In the genomic region with DNA sequence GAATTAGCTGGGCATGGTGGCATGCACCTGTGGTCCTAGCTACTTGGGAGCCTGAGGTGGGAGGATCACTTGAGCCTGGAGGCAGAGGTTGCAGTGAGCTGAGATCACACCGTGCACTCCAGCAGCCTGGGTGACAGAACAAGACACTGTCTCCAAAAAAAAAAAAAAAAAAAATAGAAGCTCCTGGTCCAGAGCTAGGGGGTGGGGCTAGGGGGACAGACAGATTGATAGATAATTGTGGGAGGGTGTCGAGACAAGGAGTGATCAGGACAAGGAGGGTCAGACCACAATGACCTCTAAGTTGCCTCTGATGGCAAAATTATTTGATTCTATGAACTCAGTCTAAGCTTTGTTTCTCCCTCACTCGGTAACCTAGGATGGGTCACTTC, we compare ENCODE assay signal across 18 cellular contexts. TPM values are rescaled to one million over a fixed set of nuclear protein-coding genes. Genes with fewer than 3 reads are reported as not detected.
DNase-seq lines count a peak whose midpoint lies in the region; ATAC-seq and TF ChIP-seq lines count a peak whose summit lies in the region.
"Had no signal": no experiment of that assay in that cellular context is flagged by ENCODE, and none has a peak within 500 bp of the region (broad histone marks: within the 10 kb centered on the region; RNA-seq: fewer than 3 reads in every experiment).

No MANE protein-coding gene starts in this region.

- no peak for TF ChIP-seq CTCF in gastrocnemius medialis (IDR thresholded peaks at IDR 0.05 in 4 of 5, conservative IDR thresholded peaks at IDR 0.05 in 1 of 5)

- no peaks in the 10 kb centered on the region for H3K27me3 Mint-ChIP-seq in activated naive CD8-positive, alpha-beta T cell
- no peaks in the 10 kb centered on the region for H3K27me3 Mint-ChIP-seq in activated naive CD8-positive, alpha-beta T cell treated with anti-CD3 and anti-CD28 coated beads, Interleukin-2, amount 50 U/mL, for 24 hours
- no peaks in the 10 kb centered on the region for H3K27me3 Mint-ChIP-seq in CD8-positive, alpha-beta memory T cell
- no peaks in the 10 kb centered on the region for H3K27me3 Mint-ChIP-seq in T-helper 17 cell
- H3K27me3 Mint-ChIP-seq in naive thymus-derived CD8-positive, alpha-beta T cell = no peaks in the 10 kb centered on the region

- peak overlapping the region; percentile 85 for H3K27ac Mint-ChIP-seq in activated naive CD8-positive, alpha-beta T cell
- no peak overlapping the region for H3K27ac Mint-ChIP-seq in activated naive CD8-positive, alpha-beta T cell treated with anti-CD3 and anti-CD28 coated beads, Interleukin-2, amount 50 U/mL, for 24 hours
- H3K27ac Mint-ChIP-seq in CD8-positive, alpha-beta memory T cell = peak overlapping the region in 2 of 8 donors; percentile 10 to 86
- H3K27ac Mint-ChIP-seq in T-helper 17 cell = peak overlapping the region; percentile 85
- peak overlapping the region in 9 of 10 donors; percentile 41 to 92 (median 82) for H3K27ac Mint-ChIP-seq in naive thymus-derived CD8-positive, alpha-beta T cell
- H3K27ac Mint-ChIP-seq: GM23338 had no signal

- peaks cover 74% of the 10 kb centered on the region for H3K4me1 Mint-ChIP-seq in activated naive CD8-positive, alpha-beta T cell (ENCODE audit: low read depth)
- H3K4me1 Mint-ChIP-seq in activated naive CD8-positive, alpha-beta T cell treated with anti-CD3 and anti-CD28 coated beads, Interleukin-2, amount 50 U/mL, for 24 hours = peaks cover 73% of the 10 kb centered on the region
- peaks cover 44 to 68% (median 63%) of the 10 kb centered on the region in 3 donors for H3K4me1 Mint-ChIP-seq in CD8-positive, alpha-beta memory T cell
- H3K4me1 Mint-ChIP-seq in T-helper 17 cell = peaks cover 43% of the 10 kb centered on the region
- H3K4me1 Mint-ChIP-seq in naive thymus-derived CD8-positive, alpha-beta T cell = peaks cover 32 to 79% (median 69%) of the 10 kb centered on the region in 4 donors

- TF ChIP-seq POLR2A in gastrocnemius medialis (IDR thresholded peaks at IDR 0.05) = no peak

- H3K36me3 ChIP-seq in CD8-positive, alpha-beta memory T cell (ENCODE audit: insufficient read depth, low read length) = no peaks in the 10 kb centered on the region
- H3K36me3 ChIP-seq in gastrocnemius medialis = no peaks in the 10 kb centered on the region

- intact Hi-C loops in gastrocnemius medialis (cut with DNase I; ENCODE audit: low total_unique reads) = no loop called here

- H3K27me3 ChIP-seq in CD8-positive, alpha-beta memory T cell (ENCODE audit: insufficient read depth, low read length, poor library complexity, severe bottlenecking) = no peaks in the 10 kb centered on the region
- H3K27me3 ChIP-seq in gastrocnemius medialis = peaks cover 0 to 6% (median 1%) of the 10 kb centered on the region in 3 donors

- no peak overlapping the region for H3K27ac ChIP-seq in CD8-positive, alpha-beta memory T cell (ENCODE audit: low read depth, low read length)
- H3K27ac ChIP-seq in gastrocnemius medialis = no peak overlapping the region

- no peaks in the 10 kb centered on the region for H3K9me3 Mint-ChIP-seq in activated naive CD8-positive, alpha-beta T cell (ENCODE audit: low read depth)
- H3K9me3 Mint-ChIP-seq in activated naive CD8-positive, alpha-beta T cell treated with anti-CD3 and anti-CD28 coated beads, Interleukin-2, amount 50 U/mL, for 24 hours = no peaks in the 10 kb centered on the region
- no peaks in the 10 kb centered on the region for H3K9me3 Mint-ChIP-seq in CD8-positive, alpha-beta memory T cell
- H3K9me3 Mint-ChIP-seq in naive thymus-derived CD8-positive, alpha-beta T cell = no peaks in the 10 kb centered on the region
- H3K9me3 Mint-ChIP-seq: GM23338 had no signal

- no peak overlapping the region for H3K4me3 ChIP-seq in CD8-positive, alpha-beta memory T cell (ENCODE audit: low read length)
- H3K4me3 ChIP-seq in gastrocnemius medialis = no peak overlapping the region
- H3K4me3 ChIP-seq: GM23338 had no signal

- H3K9me3 ChIP-seq in CD8-positive, alpha-beta memory T cell (ENCODE audit: low read length) = no peaks in the 10 kb centered on the region
- H3K9me3 ChIP-seq in T-helper 17 cell (ENCODE audit: control insufficient read depth, low read length, poor library complexity, severe bottlenecking) = no peaks in the 10 kb centered on the region
- no peaks in the 10 kb centered on the region for H3K9me3 ChIP-seq in gastrocnemius medialis

- H3K4me3 Mint-ChIP-seq in activated naive CD8-positive, alpha-beta T cell = peak overlapping the region; percentile 52
- H3K4me3 Mint-ChIP-seq in activated naive CD8-positive, alpha-beta T cell treated with anti-CD3 and anti-CD28 coated beads, Interleukin-2, amount 50 U/mL, for 24 hours = no peak overlapping the region
- H3K4me3 Mint-ChIP-seq in CD8-positive, alpha-beta memory T cell = peak overlapping the region in 5 of 7 donors; percentile 20 to 53 (median 38)
- H3K4me3 Mint-ChIP-seq in T-helper 17 cell = no peak overlapping the region
- peak overlapping the region in 9 of 10 donors; percentile 24 to 73 (median 60) for H3K4me3 Mint-ChIP-seq in naive thymus-derived CD8-positive, alpha-beta T cell
- H3K4me3 Mint-ChIP-seq: GM23338 had no signal

- peaks cover 64% of the 10 kb centered on the region for H3K4me1 ChIP-seq in CD8-positive, alpha-beta memory T cell (ENCODE audit: insufficient read depth, low read length)
- H3K4me1 ChIP-seq in gastrocnemius medialis = no peaks in the 10 kb centered on the region

- H3K36me3 Mint-ChIP-seq in activated naive CD8-positive, alpha-beta T cell = no peaks in the 10 kb centered on the region
- H3K36me3 Mint-ChIP-seq in activated naive CD8-positive, alpha-beta T cell treated with anti-CD3 and anti-CD28 coated beads, Interleukin-2, amount 50 U/mL, for 24 hours (ENCODE audit: low read depth) = no peaks in the 10 kb centered on the region
- peaks cover 0 to 4% (median 0%) of the 10 kb centered on the region in 3 donors for H3K36me3 Mint-ChIP-seq in CD8-positive, alpha-beta memory T cell
- no peaks in the 10 kb centered on the region for H3K36me3 Mint-ChIP-seq in T-helper 17 cell (ENCODE audit: low read depth)
- H3K36me3 Mint-ChIP-seq in naive thymus-derived CD8-positive, alpha-beta T cell = peaks cover 0 to 2% (median 0%) of the 10 kb centered on the region in 3 donors

- no peak for ATAC-seq in activated naive CD8-positive, alpha-beta T cell treated with anti-CD3 and anti-CD28 coated beads, Interleukin-2, amount 50 U/mL, for 24 hours
- no peak for ATAC-seq in T-helper 17 cell
- ATAC-seq in naive thymus-derived CD8-positive, alpha-beta T cell = no peak
- ATAC-seq in gastrocnemius medialis = no peak
- ATAC-seq: GM23338, SK-N-SH treated with all-trans-retinoic acid at 6 μM for 48 hours had no signal

- in situ Hi-C loops in gastrocnemius medialis (cut with MboI; ENCODE audit: low sequenced_read_pairs in 4 of 4) = no loop called here

- POLR2A ChIA-PET in CD8-positive, alpha-beta memory T cell (lab: Charles Lee) = interaction anchor here (0.7 to 1.8 kb wide), 4 partner anchors 9 to 48 kb away, joined by 3 to 12 read pairs (median 6); no protein-coding TSS in a partner anchor
- POLR2A ChIA-PET in naive thymus-derived CD8-positive, alpha-beta T cell (lab: Charles Lee) = interaction anchor here (0.5 to 45.2 kb wide), 13 partner anchors 9 to 286 kb away, joined by 3 to 1842 read pairs (median 5); partner anchors contain the start of gene TRAF1

- DNase-seq in activated naive CD8-positive, alpha-beta T cell treated with anti-CD3 and anti-CD28 coated beads, Interleukin-2, amount 50 U/mL, for 24 hours = no peak
- DNase-seq in CD8-positive, alpha-beta memory T cell = no peak
- DNase-seq in T-helper 17 cell = no peak
- DNase-seq in naive thymus-derived CD8-positive, alpha-beta T cell = no peak
- no peak for DNase-seq in gastrocnemius medialis
- DNase-seq in superior temporal gyrus (ENCODE audit: extremely low spot score) = no peak
- DNase-seq: ACHN, AML-193, GF-D8, KG1, NCI-H146, NCI-H2081, NCI-H510A, NCI-H774, SHP77 treated with DMSO at 0.1 percent for 48 hours had no signal

- CTCF ChIA-PET in CD8-positive, alpha-beta memory T cell (lab: Charles Lee) = interaction anchor here (1.1 to 2.1 kb wide), 3 partner anchors 10 to 53 kb away, joined by 3 to 8 read pairs (median 6); no protein-coding TSS in a partner anchor

RNA-seq across cellular contexts. Expression of gene PHF19, which starts 6.6 kb away (rescaled TPM):
- 100 to 1,000 TPM; 206 to 214 TPM for total RNA-seq in CD8-positive, alpha-beta memory T cell
- 8.3 TPM for polyA plus RNA-seq in CD8-positive, alpha-beta memory T cell
- total RNA-seq in T-helper 17 cell = 10 to 100 TPM; 69.9 to 96.9 TPM
- total RNA-seq in naive thymus-derived CD8-positive, alpha-beta T cell = 100 to 1,000 TPM; 143 to 144 TPM
- 10 to 100 TPM in 1 of 3 donors, 1 to 10 TPM in 2; 6.3 to 11.8 (median 9.4) TPM for polyA plus RNA-seq in naive thymus-derived CD8-positive, alpha-beta T cell
- 10 to 100 TPM in 2 of 4 donors, 1 to 10 TPM in 2; 9.2 to 12.5 (median 10.8) TPM for total RNA-seq in gastrocnemius medialis

RNA-seq across cellular contexts. Expression of gene PSMD5, which starts 40.9 kb away (rescaled TPM):
- total RNA-seq in CD8-positive, alpha-beta memory T cell = 10 to 100 TPM; 60.9 to 63.7 TPM
- 21.1 TPM for polyA plus RNA-seq in CD8-positive, alpha-beta memory T cell
- total RNA-seq in T-helper 17 cell (10 to 100 TPM; 37.2 to 51.5 TPM), gastrocnemius medialis (10 to 100 TPM in 3 of 4 donors, 1 to 10 TPM in 1; 9.3 to 35.3 (median 12.6) TPM)
- 10 to 100 TPM; 53.0 to 57.9 TPM for total RNA-seq in naive thymus-derived CD8-positive, alpha-beta T cell
- polyA plus RNA-seq in naive thymus-derived CD8-positive, alpha-beta T cell = 10 to 100 TPM; 13.7 to 23.4 (median 23.3) TPM

RNA-seq across cellular contexts. Expression of gene TRAF1, which starts 43.0 kb away (rescaled TPM):
- total RNA-seq in CD8-positive, alpha-beta memory T cell = 100 to 1,000 TPM; 316 to 322 TPM
- polyA plus RNA-seq in CD8-positive, alpha-beta memory T cell = 12.1 TPM
- total RNA-seq in T-helper 17 cell = 100 to 1,000 TPM; 103 to 118 TPM
- 100 to 1,000 TPM; 125 to 126 TPM for total RNA-seq in naive thymus-derived CD8-positive, alpha-beta T cell
- 1 to 10 TPM; 3.7 to 7.0 (median 4.9) TPM for polyA plus RNA-seq in naive thymus-derived CD8-positive, alpha-beta T cell
- 1 to 10 TPM in 1 of 4 donors, under 1 TPM in 3; 0.42 to 1.6 (median 0.77) TPM for total RNA-seq in gastrocnemius medialis

Comparison
In these comparisons a context has a peak if more than half of its experiments do, and no peak if none do; other contexts are left out.
1. H3K4me3 Mint-ChIP-seq: peak in activated naive CD8-positive, alpha-beta T cell (single experiment), CD8-positive, alpha-beta memory T cell (5 of 7) and naive thymus-derived CD8-positive, alpha-beta T cell (9 of 10); none in activated naive CD8-positive, alpha-beta T cell treated with anti-CD3 and anti-CD28 coated beads, Interleukin-2, amount 50 U/mL, for 24 hours (single experiment) and T-helper 17 cell (single experiment).
2. RNA of gene PHF19, which starts 6.6 kb away (total RNA-seq): 206 to 214 TPM in CD8-positive, alpha-beta memory T cell, 143 to 144 TPM in naive thymus-derived CD8-positive, alpha-beta T cell and 69.9 to 96.9 TPM in T-helper 17 cell; 9.2 to 12.5 TPM in gastrocnemius medialis; every median in the first group is over 4 times any median in the second.
3. RNA of gene TRAF1, which starts 43.0 kb away (total RNA-seq): 316 to 322 TPM in CD8-positive, alpha-beta memory T cell, 125 to 126 TPM in naive thymus-derived CD8-positive, alpha-beta T cell and 103 to 118 TPM in T-helper 17 cell; 0.42 to 1.6 TPM in gastrocnemius medialis; every median in the first group is over 10 times any median in the second.